ENCODE assay signal across 16 cellular contexts in the genomic region with DNA sequence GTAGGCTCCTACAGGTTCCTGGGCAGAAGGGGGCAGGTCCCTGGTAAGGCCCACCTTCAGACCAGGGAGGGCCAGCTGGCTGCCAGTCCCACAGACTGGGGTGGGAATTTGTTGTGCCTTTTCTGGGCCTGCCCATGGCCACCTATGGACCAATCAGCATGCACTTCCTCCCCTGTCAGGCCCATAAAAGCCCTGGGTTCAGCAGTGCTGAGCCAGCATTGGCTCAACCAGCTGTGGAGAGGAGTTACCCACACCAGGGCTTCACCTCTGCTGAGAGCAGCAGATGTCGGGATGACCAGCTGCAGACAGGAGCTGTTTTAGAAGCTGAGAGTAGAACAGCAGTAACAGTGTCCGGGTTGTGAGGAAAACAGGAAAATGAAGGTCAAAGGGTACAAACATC.
"Had no signal": no experiment of that assay in that cellular context is flagged by ENCODE, and none has a peak within 500 bp of the region (broad histone marks: within the 10 kb centered on the region; RNA-seq: fewer than 3 reads in every experiment).

No MANE protein-coding gene starts in this region.

- H3K9me3 ChIP-seq: body of pancreas, transverse colon, vagina had no signal

- H3K27me3 ChIP-seq: body of pancreas, suprapubic skin, transverse colon, vagina had no signal

- DNase-seq: activated B cell treated with CpG ODN at 0.5 μM for 24 hours; activated CD4-positive, alpha-beta memory T cell treated with anti-CD3 and anti-CD28 coated beads, Interleukin-2, amount 10 ng/mL, durations not matched to agents 7 days and 5 days; activated CD4-positive, alpha-beta T cell treated with anti-CD3 and anti-CD28 coated beads for 4 hours; activated naive CD4-positive, alpha-beta T cell; activated naive CD8-positive, alpha-beta T cell treated with anti-CD3 and anti-CD28 coated beads, Interleukin-2, amount 10 ng/mL, durations not matched to agents 7 days and 5 days; activated T-cell treated with anti-CD3 and anti-CD28 coated beads, Interleukin-2, amount 50 U/mL, for 1 hour; body of pancreas; caudate nucleus; foreskin melanocyte; head of caudate nucleus; midbrain; nucleus accumbens; stimulated activated CD8-positive, alpha-beta memory T cell treated with anti-CD3 and anti-CD28 coated beads, Interleukin-4, amount 100 ng/mL, for 48 hours; transverse colon had no signal

- H3K27ac ChIP-seq: body of pancreas, suprapubic skin, transverse colon, vagina had no signal

- H3K4me1 ChIP-seq: body of pancreas, suprapubic skin, transverse colon, vagina had no signal

- H3K4me3 ChIP-seq: body of pancreas, suprapubic skin, transverse colon, vagina had no signal

- H3K36me3 ChIP-seq: suprapubic skin, transverse colon, vagina had no signal
